Comparison of ENCODE assay signal across 1 cellular context in the genomic region with DNA sequence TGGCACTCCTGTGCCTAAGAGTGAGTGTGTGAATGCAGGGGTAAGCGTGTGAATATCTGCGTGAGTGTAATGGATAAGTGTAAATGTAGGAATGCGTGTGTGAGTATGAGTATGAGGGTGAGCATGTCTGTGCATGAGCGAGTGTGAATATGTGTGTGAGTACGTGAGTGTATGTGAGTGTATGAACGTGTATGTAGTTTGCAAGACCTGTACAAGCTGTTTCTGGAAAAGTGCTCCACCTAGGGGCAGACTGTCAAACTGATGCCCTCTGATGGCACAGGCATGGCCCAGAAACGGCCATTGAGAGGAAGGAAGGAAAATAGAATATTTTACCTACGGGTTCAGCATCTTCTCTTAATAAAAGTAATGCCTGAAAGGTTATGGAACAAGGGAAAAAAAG.
A peak's percentile ranks its signal among the peaks of the same experiment; 100 is the strongest.
TF ChIP-seq lines count a peak whose summit lies in the region.

No MANE protein-coding gene starts in this region.

TF ChIP-seq in GM12878, 131 proteins besides CTCF, POLR2A, EP300 and RAD21 (continued from another document and continues in another):
- TF ChIP-seq, protein P1, sequence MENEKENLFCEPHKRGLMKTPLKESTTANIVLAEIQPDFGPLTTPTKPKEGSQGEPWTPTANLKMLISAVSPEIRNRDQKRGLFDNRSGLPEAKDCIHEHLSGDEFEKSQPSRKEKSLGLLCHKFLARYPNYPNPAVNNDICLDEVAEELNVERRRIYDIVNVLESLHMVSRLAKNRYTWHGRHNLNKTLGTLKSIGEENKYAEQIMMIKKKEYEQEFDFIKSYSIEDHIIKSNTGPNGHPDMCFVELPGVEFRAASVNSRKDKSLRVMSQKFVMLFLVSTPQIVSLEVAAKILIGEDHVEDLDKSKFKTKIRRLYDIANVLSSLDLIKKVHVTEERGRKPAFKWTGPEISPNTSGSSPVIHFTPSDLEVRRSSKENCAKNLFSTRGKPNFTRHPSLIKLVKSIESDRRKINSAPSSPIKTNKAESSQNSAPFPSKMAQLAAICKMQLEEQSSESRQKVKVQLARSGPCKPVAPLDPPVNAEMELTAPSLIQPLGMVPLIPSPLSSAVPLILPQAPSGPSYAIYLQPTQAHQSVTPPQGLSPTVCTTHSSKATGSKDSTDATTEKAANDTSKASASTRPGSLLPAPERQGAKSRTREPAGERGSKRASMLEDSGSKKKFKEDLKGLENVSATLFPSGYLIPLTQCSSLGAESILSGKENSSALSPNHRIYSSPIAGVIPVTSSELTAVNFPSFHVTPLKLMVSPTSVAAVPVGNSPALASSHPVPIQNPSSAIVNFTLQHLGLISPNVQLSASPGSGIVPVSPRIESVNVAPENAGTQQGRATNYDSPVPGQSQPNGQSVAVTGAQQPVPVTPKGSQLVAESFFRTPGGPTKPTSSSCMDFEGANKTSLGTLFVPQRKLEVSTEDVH (IDR thresholded peaks at IDR 0.05; ENCODE audit: low read depth, partially characterized antibody) = no peak
- TF ChIP-seq LARP7 (IDR thresholded peaks at IDR 0.05) = no peak
- no peak for TF ChIP-seq TCF3 (IDR thresholded peaks at IDR 0.05; ENCODE audit: borderline replicate concordance, insufficient read depth, low read depth, low read length)
- no peak for TF ChIP-seq SRF (IDR thresholded peaks at IDR 0.05; ENCODE audit: low read depth in 2 of 2, low read length in 2 of 2)
- TF ChIP-seq, protein P2, sequence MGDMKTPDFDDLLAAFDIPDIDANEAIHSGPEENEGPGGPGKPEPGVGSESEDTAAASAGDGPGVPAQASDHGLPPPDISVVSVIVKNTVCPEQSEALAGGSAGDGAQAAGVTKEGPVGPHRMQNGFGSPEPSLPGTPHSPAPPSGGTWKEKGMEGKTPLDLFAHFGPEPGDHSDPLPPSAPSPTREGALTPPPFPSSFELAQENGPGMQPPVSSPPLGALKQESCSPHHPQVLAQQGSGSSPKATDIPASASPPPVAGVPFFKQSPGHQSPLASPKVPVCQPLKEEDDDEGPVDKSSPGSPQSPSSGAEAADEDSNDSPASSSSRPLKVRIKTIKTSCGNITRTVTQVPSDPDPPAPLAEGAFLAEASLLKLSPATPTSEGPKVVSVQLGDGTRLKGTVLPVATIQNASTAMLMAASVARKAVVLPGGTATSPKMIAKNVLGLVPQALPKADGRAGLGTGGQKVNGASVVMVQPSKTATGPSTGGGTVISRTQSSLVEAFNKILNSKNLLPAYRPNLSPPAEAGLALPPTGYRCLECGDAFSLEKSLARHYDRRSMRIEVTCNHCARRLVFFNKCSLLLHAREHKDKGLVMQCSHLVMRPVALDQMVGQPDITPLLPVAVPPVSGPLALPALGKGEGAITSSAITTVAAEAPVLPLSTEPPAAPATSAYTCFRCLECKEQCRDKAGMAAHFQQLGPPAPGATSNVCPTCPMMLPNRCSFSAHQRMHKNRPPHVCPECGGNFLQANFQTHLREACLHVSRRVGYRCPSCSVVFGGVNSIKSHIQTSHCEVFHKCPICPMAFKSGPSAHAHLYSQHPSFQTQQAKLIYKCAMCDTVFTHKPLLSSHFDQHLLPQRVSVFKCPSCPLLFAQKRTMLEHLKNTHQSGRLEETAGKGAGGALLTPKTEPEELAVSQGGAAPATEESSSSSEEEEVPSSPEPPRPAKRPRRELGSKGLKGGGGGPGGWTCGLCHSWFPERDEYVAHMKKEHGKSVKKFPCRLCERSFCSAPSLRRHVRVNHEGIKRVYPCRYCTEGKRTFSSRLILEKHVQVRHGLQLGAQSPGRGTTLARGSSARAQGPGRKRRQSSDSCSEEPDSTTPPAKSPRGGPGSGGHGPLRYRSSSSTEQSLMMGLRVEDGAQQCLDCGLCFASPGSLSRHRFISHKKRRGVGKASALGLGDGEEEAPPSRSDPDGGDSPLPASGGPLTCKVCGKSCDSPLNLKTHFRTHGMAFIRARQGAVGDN (IDR thresholded peaks at IDR 0.05) = no peak
- no peak for TF ChIP-seq CBX3 (IDR thresholded peaks at IDR 0.05; ENCODE audit: borderline replicate concordance, low read depth)
- TF ChIP-seq FOXM1 (IDR thresholded peaks at IDR 0.05; ENCODE audit: low read depth, low read length) = no peak
- TF ChIP-seq KAT2A (conservative IDR thresholded peaks at IDR 0.05; ENCODE audit: control insufficient read depth, low read depth, low read length) = no peak
- TF ChIP-seq SREBF2 (IDR thresholded peaks at IDR 0.05; ENCODE audit: low read length) = no peak
- TF ChIP-seq, protein P3, sequence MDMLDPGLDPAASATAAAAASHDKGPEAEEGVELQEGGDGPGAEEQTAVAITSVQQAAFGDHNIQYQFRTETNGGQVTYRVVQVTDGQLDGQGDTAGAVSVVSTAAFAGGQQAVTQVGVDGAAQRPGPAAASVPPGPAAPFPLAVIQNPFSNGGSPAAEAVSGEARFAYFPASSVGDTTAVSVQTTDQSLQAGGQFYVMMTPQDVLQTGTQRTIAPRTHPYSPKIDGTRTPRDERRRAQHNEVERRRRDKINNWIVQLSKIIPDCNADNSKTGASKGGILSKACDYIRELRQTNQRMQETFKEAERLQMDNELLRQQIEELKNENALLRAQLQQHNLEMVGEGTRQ (IDR thresholded peaks at IDR 0.05; ENCODE audit: borderline replicate concordance, low read depth, low read length) = no peak
- TF ChIP-seq, protein P4, sequence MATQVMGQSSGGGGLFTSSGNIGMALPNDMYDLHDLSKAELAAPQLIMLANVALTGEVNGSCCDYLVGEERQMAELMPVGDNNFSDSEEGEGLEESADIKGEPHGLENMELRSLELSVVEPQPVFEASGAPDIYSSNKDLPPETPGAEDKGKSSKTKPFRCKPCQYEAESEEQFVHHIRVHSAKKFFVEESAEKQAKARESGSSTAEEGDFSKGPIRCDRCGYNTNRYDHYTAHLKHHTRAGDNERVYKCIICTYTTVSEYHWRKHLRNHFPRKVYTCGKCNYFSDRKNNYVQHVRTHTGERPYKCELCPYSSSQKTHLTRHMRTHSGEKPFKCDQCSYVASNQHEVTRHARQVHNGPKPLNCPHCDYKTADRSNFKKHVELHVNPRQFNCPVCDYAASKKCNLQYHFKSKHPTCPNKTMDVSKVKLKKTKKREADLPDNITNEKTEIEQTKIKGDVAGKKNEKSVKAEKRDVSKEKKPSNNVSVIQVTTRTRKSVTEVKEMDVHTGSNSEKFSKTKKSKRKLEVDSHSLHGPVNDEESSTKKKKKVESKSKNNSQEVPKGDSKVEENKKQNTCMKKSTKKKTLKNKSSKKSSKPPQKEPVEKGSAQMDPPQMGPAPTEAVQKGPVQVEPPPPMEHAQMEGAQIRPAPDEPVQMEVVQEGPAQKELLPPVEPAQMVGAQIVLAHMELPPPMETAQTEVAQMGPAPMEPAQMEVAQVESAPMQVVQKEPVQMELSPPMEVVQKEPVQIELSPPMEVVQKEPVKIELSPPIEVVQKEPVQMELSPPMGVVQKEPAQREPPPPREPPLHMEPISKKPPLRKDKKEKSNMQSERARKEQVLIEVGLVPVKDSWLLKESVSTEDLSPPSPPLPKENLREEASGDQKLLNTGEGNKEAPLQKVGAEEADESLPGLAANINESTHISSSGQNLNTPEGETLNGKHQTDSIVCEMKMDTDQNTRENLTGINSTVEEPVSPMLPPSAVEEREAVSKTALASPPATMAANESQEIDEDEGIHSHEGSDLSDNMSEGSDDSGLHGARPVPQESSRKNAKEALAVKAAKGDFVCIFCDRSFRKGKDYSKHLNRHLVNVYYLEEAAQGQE (IDR thresholded peaks at IDR 0.05; ENCODE audit: low read depth, low read length) = no peak
- TF ChIP-seq RBBP5 (conservative IDR thresholded peaks at IDR 0.05) = no peak
- TF ChIP-seq SUPT20H (IDR thresholded peaks at IDR 0.05; ENCODE audit: borderline replicate concordance, control insufficient read depth, low read depth, low read length) = no peak
- TF ChIP-seq HDAC6 (IDR thresholded peaks at IDR 0.05; ENCODE audit: unreplicated experiment) = no peak
- peak; percentile 76; the same call in 1 of the 2 replicates for TF ChIP-seq NBN (IDR thresholded peaks at IDR 0.05)
- no peak for TF ChIP-seq ZSCAN29 (IDR thresholded peaks at IDR 0.05)
- TF ChIP-seq EGR1 (IDR thresholded peaks at IDR 0.05; ENCODE audit: borderline replicate concordance in 1 of 2, low read depth in 2 of 2, low read length in 2 of 2) = no peak
- peak; percentile 55; the same call in 1 of the 2 replicates for TF ChIP-seq SMARCA5 (IDR thresholded peaks at IDR 0.05)
- TF ChIP-seq, protein P5, sequence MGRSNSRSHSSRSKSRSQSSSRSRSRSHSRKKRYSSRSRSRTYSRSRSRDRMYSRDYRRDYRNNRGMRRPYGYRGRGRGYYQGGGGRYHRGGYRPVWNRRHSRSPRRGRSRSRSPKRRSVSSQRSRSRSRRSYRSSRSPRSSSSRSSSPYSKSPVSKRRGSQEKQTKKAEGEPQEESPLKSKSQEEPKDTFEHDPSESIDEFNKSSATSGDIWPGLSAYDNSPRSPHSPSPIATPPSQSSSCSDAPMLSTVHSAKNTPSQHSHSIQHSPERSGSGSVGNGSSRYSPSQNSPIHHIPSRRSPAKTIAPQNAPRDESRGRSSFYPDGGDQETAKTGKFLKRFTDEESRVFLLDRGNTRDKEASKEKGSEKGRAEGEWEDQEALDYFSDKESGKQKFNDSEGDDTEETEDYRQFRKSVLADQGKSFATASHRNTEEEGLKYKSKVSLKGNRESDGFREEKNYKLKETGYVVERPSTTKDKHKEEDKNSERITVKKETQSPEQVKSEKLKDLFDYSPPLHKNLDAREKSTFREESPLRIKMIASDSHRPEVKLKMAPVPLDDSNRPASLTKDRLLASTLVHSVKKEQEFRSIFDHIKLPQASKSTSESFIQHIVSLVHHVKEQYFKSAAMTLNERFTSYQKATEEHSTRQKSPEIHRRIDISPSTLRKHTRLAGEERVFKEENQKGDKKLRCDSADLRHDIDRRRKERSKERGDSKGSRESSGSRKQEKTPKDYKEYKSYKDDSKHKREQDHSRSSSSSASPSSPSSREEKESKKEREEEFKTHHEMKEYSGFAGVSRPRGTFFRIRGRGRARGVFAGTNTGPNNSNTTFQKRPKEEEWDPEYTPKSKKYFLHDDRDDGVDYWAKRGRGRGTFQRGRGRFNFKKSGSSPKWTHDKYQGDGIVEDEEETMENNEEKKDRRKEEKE (IDR thresholded peaks at IDR 0.05) = no peak
- TF ChIP-seq SUZ12 (IDR thresholded peaks at IDR 0.05; ENCODE audit: unreplicated experiment) = no peak
- no peak for TF ChIP-seq CREM (IDR thresholded peaks at IDR 0.05; ENCODE audit: low read depth)
- TF ChIP-seq ZNF274 (IDR thresholded peaks at IDR 0.05; ENCODE audit: insufficient read depth, insufficient read length) = no peak
- no peak for TF ChIP-seq EZH2 (IDR thresholded peaks at IDR 0.05; ENCODE audit: borderline replicate concordance, control insufficient read depth, low read depth, low read length)
- TF ChIP-seq, protein P6, sequence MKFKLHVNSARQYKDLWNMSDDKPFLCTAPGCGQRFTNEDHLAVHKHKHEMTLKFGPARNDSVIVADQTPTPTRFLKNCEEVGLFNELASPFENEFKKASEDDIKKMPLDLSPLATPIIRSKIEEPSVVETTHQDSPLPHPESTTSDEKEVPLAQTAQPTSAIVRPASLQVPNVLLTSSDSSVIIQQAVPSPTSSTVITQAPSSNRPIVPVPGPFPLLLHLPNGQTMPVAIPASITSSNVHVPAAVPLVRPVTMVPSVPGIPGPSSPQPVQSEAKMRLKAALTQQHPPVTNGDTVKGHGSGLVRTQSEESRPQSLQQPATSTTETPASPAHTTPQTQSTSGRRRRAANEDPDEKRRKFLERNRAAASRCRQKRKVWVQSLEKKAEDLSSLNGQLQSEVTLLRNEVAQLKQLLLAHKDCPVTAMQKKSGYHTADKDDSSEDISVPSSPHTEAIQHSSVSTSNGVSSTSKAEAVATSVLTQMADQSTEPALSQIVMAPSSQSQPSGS (IDR thresholded peaks at IDR 0.05; ENCODE audit: low read length) = no peak
- TF ChIP-seq ZNF217 (IDR thresholded peaks at IDR 0.05) = no peak
- TF ChIP-seq, protein P7, sequence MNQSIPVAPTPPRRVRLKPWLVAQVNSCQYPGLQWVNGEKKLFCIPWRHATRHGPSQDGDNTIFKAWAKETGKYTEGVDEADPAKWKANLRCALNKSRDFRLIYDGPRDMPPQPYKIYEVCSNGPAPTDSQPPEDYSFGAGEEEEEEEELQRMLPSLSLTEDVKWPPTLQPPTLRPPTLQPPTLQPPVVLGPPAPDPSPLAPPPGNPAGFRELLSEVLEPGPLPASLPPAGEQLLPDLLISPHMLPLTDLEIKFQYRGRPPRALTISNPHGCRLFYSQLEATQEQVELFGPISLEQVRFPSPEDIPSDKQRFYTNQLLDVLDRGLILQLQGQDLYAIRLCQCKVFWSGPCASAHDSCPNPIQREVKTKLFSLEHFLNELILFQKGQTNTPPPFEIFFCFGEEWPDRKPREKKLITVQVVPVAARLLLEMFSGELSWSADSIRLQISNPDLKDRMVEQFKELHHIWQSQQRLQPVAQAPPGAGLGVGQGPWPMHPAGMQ (IDR thresholded peaks at IDR 0.05; ENCODE audit: borderline replicate concordance) = no peak
- TF ChIP-seq ZNF24 (IDR thresholded peaks at IDR 0.05) = no peak
- TF ChIP-seq JUND (IDR thresholded peaks at IDR 0.05; ENCODE audit: low read depth, low read length) = no peak
- no peak for TF ChIP-seq PAX8 (IDR thresholded peaks at IDR 0.05)
- TF ChIP-seq RB1 (IDR thresholded peaks at IDR 0.05; ENCODE audit: borderline replicate concordance) = peak; percentile 43; the same call in 1 of the 2 replicates
- TF ChIP-seq RUNX3 (IDR thresholded peaks at IDR 0.05; ENCODE audit: low read length) = no peak
- no peak for TF ChIP-seq RCOR1 (conservative IDR thresholded peaks at IDR 0.05; ENCODE audit: low read depth, low read length)
- no peak for TF ChIP-seq MTA3 (IDR thresholded peaks at IDR 0.05; ENCODE audit: borderline replicate concordance, low read length)
- TF ChIP-seq FOS (IDR thresholded peaks at IDR 0.05; ENCODE audit: borderline replicate concordance, extremely low read depth, insufficient read length) = no peak
- TF ChIP-seq IRF4 (IDR thresholded peaks at IDR 0.05; ENCODE audit: low read depth, low read length) = peak; percentile 44; the same call in 1 of the 2 replicates
- no peak for TF ChIP-seq NFYA (IDR thresholded peaks at IDR 0.05; ENCODE audit: borderline replicate concordance, low read depth, low read length)
- no peak for TF ChIP-seq POU2F2 (IDR thresholded peaks at IDR 0.05; ENCODE audit: borderline replicate concordance, low read depth, low read length)
- TF ChIP-seq, protein P8, sequence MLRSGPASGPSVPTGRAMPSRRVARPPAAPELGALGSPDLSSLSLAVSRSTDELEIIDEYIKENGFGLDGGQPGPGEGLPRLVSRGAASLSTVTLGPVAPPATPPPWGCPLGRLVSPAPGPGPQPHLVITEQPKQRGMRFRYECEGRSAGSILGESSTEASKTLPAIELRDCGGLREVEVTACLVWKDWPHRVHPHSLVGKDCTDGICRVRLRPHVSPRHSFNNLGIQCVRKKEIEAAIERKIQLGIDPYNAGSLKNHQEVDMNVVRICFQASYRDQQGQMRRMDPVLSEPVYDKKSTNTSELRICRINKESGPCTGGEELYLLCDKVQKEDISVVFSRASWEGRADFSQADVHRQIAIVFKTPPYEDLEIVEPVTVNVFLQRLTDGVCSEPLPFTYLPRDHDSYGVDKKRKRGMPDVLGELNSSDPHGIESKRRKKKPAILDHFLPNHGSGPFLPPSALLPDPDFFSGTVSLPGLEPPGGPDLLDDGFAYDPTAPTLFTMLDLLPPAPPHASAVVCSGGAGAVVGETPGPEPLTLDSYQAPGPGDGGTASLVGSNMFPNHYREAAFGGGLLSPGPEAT (IDR thresholded peaks at IDR 0.05; ENCODE audit: low read depth) = 0 out of 2 replicates have a peak, but pooled peaks have one; percentile 24
- TF ChIP-seq BCL11A (IDR thresholded peaks at IDR 0.05; ENCODE audit: low read depth, low read length) = no peak
- TF ChIP-seq YBX1 (IDR thresholded peaks at IDR 0.05) = peak; percentile 42; the same call in 1 of the 2 replicates
- TF ChIP-seq ZBED1 (IDR thresholded peaks at IDR 0.05; ENCODE audit: borderline replicate concordance) = no peak
- TF ChIP-seq RELA (IDR thresholded peaks at IDR 0.05; ENCODE audit: borderline replicate concordance, partially characterized antibody) = no peak
- no peak for TF ChIP-seq SIX5 (IDR thresholded peaks at IDR 0.05; ENCODE audit: low read depth, low read length, severe bottlenecking)
